ENCODE assay signal across 1 cellular context in the genomic region with DNA sequence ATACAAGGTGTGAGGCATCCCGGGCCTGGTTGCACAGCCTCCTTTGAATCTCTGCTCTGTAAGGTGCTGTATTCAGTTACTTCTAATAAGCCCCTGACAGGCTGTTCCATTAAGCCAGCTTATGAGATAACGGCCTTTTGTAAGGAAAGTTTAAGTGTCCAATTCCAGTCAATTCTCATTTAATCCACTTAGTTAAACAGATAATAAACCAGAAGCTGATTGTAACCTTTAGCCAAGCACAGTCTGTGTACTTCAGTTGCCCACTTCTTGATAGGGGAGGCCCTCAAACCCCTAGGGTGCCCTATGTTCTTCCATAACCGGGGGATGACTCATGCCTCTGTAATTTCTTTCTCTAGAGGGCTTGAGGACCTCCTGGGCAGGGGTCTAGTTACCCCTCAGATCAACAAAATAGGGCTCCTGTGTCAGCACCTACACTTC.
A peak's percentile ranks its signal among the peaks of the same experiment; 100 is the strongest.
TF ChIP-seq lines count a peak whose summit lies in the region.

No MANE protein-coding gene starts in this region.

TF ChIP-seq in HEK293, 187 proteins besides CTCF, POLR2A, EP300 and RAD21 (continued from another document and continues in another):
- TF ChIP-seq ZNF138 (tag by site-specific recombination; IDR thresholded peaks at IDR 0.05; ENCODE audit: borderline replicate concordance), result no peak
- TF ChIP-seq ZNF132 (tag by site-specific recombination; IDR thresholded peaks at IDR 0.05; ENCODE audit: borderline replicate concordance), result no peak
- peak; percentile 80 for TF ChIP-seq SP7 (tag by site-specific recombination; IDR thresholded peaks at IDR 0.05)
- 0 out of 2 replicates have a peak, but pooled peaks have one; percentile 23 for TF ChIP-seq WT1 (tag by site-specific recombination; IDR thresholded peaks at IDR 0.05)
- TF ChIP-seq ZNF335 (tag by site-specific recombination; conservative IDR thresholded peaks at IDR 0.05), result 0 out of 2 replicates have a peak, but pooled peaks have one; percentile 29
- TF ChIP-seq ZNF843 (tag by site-specific recombination; IDR thresholded peaks at IDR 0.05), result peak; percentile 85
- no peak for TF ChIP-seq ZSCAN16 (tag by site-specific recombination; IDR thresholded peaks at IDR 0.05)
- TF ChIP-seq, protein P1, sequence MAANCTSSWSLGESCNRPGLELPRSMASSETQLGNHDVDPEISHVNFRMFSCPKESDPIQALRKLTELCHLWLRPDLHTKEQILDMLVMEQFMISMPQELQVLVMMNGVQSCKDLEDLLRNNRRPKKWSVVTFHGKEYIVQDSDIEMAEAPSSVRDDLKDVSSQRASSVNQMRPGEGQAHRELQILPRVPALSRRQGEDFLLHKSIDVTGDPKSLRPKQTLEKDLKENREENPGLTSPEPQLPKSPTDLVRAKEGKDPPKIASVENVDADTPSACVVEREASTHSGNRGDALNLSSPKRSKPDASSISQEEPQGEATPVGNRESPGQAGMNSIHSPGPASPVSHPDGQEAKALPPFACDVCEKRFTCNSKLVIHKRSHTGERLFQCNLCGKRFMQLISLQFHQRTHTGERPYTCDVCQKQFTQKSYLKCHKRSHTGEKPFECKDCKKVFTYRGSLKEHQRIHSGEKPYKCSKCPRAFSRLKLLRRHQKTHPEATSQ (tag by site-specific recombination; IDR thresholded peaks at IDR 0.05), result no peak
- peak; percentile 60; the same call in 1 of the 2 replicates for TF ChIP-seq ZNF600 (tag by site-specific recombination; IDR thresholded peaks at IDR 0.05)
- peak; percentile 54; the same call in 1 of the 2 replicates for TF ChIP-seq OVOL3 (tag by site-specific recombination; IDR thresholded peaks at IDR 0.05)
- TF ChIP-seq ZEB2 (tag by site-specific recombination; IDR thresholded peaks at IDR 0.05), result peak; percentile 70
- TF ChIP-seq GFI1B (tag by site-specific recombination; IDR thresholded peaks at IDR 0.05), result no peak
- peak; percentile 53; the same call in 1 of the 2 replicates for TF ChIP-seq TCF7L2 (IDR thresholded peaks at IDR 0.05; ENCODE audit: borderline replicate concordance, low read depth, low read length)
- no peak for TF ChIP-seq ZNF544 (tag by site-specific recombination; IDR thresholded peaks at IDR 0.05)
- 0 out of 2 replicates have a peak, but pooled peaks have one; percentile 55 for TF ChIP-seq ZNF24 (tag by site-specific recombination; IDR thresholded peaks at IDR 0.05)
- no peak for TF ChIP-seq ZFP69B (tag by site-specific recombination; IDR thresholded peaks at IDR 0.05)
- TF ChIP-seq ZNF610 (tag by site-specific recombination; IDR thresholded peaks at IDR 0.05; ENCODE audit: borderline replicate concordance), result no peak
- no peak for TF ChIP-seq ZFP41 (tag by site-specific recombination; IDR thresholded peaks at IDR 0.05; ENCODE audit: borderline replicate concordance)
- TF ChIP-seq GLIS1 (tag by site-specific recombination; IDR thresholded peaks at IDR 0.05), result peak; percentile 98
- TF ChIP-seq ZNF19 (tag by site-specific recombination; IDR thresholded peaks at IDR 0.05; ENCODE audit: low read depth), result no peak
- TF ChIP-seq, protein P2, sequence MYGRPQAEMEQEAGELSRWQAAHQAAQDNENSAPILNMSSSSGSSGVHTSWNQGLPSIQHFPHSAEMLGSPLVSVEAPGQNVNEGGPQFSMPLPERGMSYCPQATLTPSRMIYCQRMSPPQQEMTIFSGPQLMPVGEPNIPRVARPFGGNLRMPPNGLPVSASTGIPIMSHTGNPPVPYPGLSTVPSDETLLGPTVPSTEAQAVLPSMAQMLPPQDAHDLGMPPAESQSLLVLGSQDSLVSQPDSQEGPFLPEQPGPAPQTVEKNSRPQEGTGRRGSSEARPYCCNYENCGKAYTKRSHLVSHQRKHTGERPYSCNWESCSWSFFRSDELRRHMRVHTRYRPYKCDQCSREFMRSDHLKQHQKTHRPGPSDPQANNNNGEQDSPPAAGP (tag by site-specific recombination; IDR thresholded peaks at IDR 0.05), result no peak
- TF ChIP-seq, protein P3, sequence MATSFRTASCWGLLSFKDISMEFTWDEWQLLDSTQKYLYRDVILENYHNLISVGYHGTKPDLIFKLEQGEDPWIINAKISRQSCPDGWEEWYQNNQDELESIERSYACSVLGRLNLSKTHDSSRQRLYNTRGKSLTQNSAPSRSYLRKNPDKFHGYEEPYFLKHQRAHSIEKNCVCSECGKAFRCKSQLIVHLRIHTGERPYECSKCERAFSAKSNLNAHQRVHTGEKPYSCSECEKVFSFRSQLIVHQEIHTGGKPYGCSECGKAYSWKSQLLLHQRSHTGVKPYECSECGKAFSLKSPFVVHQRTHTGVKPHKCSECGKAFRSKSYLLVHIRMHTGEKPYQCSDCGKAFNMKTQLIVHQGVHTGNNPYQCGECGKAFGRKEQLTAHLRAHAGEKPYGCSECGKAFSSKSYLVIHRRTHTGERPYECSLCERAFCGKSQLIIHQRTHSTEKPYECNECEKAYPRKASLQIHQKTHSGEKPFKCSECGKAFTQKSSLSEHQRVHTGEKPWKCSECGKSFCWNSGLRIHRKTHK (tag by site-specific recombination; IDR thresholded peaks at IDR 0.05), result no peak
- peak; percentile 77 for TF ChIP-seq TRIM28 (IDR thresholded peaks at IDR 0.05; ENCODE audit: borderline replicate concordance, low read length)
- TF ChIP-seq, protein P4, sequence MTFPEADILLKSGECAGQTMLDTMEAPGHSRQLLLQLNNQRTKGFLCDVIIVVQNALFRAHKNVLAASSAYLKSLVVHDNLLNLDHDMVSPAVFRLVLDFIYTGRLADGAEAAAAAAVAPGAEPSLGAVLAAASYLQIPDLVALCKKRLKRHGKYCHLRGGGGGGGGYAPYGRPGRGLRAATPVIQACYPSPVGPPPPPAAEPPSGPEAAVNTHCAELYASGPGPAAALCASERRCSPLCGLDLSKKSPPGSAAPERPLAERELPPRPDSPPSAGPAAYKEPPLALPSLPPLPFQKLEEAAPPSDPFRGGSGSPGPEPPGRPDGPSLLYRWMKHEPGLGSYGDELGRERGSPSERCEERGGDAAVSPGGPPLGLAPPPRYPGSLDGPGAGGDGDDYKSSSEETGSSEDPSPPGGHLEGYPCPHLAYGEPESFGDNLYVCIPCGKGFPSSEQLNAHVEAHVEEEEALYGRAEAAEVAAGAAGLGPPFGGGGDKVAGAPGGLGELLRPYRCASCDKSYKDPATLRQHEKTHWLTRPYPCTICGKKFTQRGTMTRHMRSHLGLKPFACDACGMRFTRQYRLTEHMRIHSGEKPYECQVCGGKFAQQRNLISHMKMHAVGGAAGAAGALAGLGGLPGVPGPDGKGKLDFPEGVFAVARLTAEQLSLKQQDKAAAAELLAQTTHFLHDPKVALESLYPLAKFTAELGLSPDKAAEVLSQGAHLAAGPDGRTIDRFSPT (tag by site-specific recombination; IDR thresholded peaks at IDR 0.05), result peak; percentile 58; the same call in 1 of the 2 replicates
- TF ChIP-seq ZNF302 (tag by site-specific recombination; IDR thresholded peaks at IDR 0.05; ENCODE audit: low read depth), result no peak
- TF ChIP-seq ZNF621 (tag by site-specific recombination; IDR thresholded peaks at IDR 0.05), result no peak
- TF ChIP-seq, protein P5, sequence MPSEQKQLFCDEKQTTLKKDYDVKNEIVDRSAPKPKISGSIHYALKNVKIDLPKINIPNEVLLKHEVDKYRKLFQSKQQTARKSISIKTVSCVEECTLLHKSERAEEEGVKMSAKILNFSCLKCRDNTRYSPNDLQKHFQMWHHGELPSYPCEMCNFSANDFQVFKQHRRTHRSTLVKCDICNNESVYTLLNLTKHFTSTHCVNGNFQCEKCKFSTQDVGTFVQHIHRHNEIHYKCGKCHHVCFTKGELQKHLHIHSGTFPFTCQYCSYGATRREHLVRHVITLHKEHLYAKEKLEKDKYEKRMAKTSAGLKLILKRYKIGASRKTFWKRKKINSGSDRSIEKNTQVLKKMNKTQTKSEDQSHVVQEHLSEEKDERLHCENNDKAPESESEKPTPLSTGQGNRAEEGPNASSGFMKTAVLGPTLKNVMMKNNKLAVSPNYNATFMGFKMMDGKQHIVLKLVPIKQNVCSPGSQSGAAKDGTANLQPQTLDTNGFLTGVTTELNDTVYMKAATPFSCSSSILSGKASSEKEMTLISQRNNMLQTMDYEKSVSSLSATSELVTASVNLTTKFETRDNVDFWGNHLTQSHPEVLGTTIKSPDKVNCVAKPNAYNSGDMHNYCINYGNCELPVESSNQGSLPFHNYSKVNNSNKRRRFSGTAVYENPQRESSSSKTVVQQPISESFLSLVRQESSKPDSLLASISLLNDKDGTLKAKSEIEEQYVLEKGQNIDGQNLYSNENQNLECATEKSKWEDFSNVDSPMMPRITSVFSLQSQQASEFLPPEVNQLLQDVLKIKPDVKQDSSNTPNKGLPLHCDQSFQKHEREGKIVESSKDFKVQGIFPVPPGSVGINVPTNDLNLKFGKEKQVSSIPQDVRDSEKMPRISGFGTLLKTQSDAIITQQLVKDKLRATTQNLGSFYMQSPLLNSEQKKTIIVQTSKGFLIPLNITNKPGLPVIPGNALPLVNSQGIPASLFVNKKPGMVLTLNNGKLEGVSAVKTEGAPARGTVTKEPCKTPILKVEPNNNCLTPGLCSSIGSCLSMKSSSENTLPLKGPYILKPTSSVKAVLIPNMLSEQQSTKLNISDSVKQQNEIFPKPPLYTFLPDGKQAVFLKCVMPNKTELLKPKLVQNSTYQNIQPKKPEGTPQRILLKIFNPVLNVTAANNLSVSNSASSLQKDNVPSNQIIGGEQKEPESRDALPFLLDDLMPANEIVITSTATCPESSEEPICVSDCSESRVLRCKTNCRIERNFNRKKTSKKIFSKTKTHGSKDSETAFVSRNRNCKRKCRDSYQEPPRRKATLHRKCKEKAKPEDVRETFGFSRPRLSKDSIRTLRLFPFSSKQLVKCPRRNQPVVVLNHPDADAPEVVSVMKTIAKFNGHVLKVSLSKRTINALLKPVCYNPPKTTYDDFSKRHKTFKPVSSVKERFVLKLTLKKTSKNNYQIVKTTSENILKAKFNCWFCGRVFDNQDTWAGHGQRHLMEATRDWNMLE (tag by site-specific recombination; conservative IDR thresholded peaks at IDR 0.05; ENCODE audit: low read depth), result no peak
- TF ChIP-seq ZSCAN23 (tag by site-specific recombination; IDR thresholded peaks at IDR 0.05), result 0 out of 2 replicates have a peak, but pooled peaks have one; percentile 26
- TF ChIP-seq OSR2 (tag by site-specific recombination; IDR thresholded peaks at IDR 0.05), result peak; percentile 89
- TF ChIP-seq ZNF837 (tag by site-specific recombination; IDR thresholded peaks at IDR 0.05), result no peak
- TF ChIP-seq PRDM1 (tag by site-specific recombination; IDR thresholded peaks at IDR 0.05), result no peak
- TF ChIP-seq, protein P6, sequence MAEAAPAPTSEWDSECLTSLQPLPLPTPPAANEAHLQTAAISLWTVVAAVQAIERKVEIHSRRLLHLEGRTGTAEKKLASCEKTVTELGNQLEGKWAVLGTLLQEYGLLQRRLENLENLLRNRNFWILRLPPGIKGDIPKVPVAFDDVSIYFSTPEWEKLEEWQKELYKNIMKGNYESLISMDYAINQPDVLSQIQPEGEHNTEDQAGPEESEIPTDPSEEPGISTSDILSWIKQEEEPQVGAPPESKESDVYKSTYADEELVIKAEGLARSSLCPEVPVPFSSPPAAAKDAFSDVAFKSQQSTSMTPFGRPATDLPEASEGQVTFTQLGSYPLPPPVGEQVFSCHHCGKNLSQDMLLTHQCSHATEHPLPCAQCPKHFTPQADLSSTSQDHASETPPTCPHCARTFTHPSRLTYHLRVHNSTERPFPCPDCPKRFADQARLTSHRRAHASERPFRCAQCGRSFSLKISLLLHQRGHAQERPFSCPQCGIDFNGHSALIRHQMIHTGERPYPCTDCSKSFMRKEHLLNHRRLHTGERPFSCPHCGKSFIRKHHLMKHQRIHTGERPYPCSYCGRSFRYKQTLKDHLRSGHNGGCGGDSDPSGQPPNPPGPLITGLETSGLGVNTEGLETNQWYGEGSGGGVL (tag by site-specific recombination; IDR thresholded peaks at IDR 0.05), result no peak
- TF ChIP-seq ZNF658 (tag by site-specific recombination; IDR thresholded peaks at IDR 0.05), result no peak
- TF ChIP-seq ZBTB17 (tag by site-specific recombination; IDR thresholded peaks at IDR 0.05), result no peak
- no peak for TF ChIP-seq ZNF266 (tag by site-specific recombination; IDR thresholded peaks at IDR 0.05; ENCODE audit: low read depth)
- TF ChIP-seq REPIN1 (tag by site-specific recombination; IDR thresholded peaks at IDR 0.05; ENCODE audit: low read depth), result no peak
- TF ChIP-seq FEZF1 (tag by site-specific recombination; IDR thresholded peaks at IDR 0.05), result peak; percentile 96
- no peak for TF ChIP-seq ZNF169 (tag by site-specific recombination; IDR thresholded peaks at IDR 0.05)
- TF ChIP-seq ZNF184 (tag by site-specific recombination; IDR thresholded peaks at IDR 0.05), result no peak
- peak; percentile 21; the same call in 1 of the 2 replicates for TF ChIP-seq ZSCAN30 (tag by site-specific recombination; IDR thresholded peaks at IDR 0.05)
- no peak for TF ChIP-seq ZNF530 (tag by site-specific recombination; IDR thresholded peaks at IDR 0.05; ENCODE audit: low read depth)
- no peak for TF ChIP-seq ZNF521 (tag by site-specific recombination; IDR thresholded peaks at IDR 0.05)
- TF ChIP-seq ZFP3 (tag by site-specific recombination; IDR thresholded peaks at IDR 0.05; ENCODE audit: low read depth), result no peak
- TF ChIP-seq ZNF423 (tag by site-specific recombination; IDR thresholded peaks at IDR 0.05), result peak; percentile 57; the same call in 1 of the 2 replicates
- TF ChIP-seq ZNF214 (tag by site-specific recombination; IDR thresholded peaks at IDR 0.05; ENCODE audit: borderline replicate concordance), result no peak
- peak; percentile 74 for TF ChIP-seq ZNF341 (tag by site-specific recombination; IDR thresholded peaks at IDR 0.05; ENCODE audit: low read depth)
- TF ChIP-seq ZNF747 (tag by site-specific recombination; IDR thresholded peaks at IDR 0.05), result no peak
- TF ChIP-seq GLIS2 (tag by site-specific recombination; IDR thresholded peaks at IDR 0.05), result peak; percentile 58; the same call in 1 of the 2 replicates
- TF ChIP-seq ZNF585B (tag by site-specific recombination; IDR thresholded peaks at IDR 0.05), result no peak
- no peak for TF ChIP-seq ZBTB20 (tag by site-specific recombination; IDR thresholded peaks at IDR 0.05)
- TF ChIP-seq, protein P7, sequence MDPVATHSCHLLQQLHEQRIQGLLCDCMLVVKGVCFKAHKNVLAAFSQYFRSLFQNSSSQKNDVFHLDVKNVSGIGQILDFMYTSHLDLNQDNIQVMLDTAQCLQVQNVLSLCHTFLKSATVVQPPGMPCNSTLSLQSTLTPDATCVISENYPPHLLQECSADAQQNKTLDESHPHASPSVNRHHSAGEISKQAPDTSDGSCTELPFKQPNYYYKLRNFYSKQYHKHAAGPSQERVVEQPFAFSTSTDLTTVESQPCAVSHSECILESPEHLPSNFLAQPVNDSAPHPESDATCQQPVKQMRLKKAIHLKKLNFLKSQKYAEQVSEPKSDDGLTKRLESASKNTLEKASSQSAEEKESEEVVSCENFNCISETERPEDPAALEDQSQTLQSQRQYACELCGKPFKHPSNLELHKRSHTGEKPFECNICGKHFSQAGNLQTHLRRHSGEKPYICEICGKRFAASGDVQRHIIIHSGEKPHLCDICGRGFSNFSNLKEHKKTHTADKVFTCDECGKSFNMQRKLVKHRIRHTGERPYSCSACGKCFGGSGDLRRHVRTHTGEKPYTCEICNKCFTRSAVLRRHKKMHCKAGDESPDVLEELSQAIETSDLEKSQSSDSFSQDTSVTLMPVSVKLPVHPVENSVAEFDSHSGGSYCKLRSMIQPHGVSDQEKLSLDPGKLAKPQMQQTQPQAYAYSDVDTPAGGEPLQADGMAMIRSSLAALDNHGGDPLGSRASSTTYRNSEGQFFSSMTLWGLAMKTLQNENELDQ (tag by site-specific recombination; IDR thresholded peaks at IDR 0.05; ENCODE audit: low read depth), result no peak
- TF ChIP-seq ZIC2 (tag by site-specific recombination; IDR thresholded peaks at IDR 0.05), result peak; percentile 82
- no peak; the same call in 1 of the 2 replicates for TF ChIP-seq ZNF501 (tag by site-specific recombination; IDR thresholded peaks at IDR 0.05)
